Comparison of ENCODE assay signal across 8 cellular contexts in genomic region chr9:94623253-94623652, GRCh38. TPM values are rescaled to one million over a fixed set of nuclear protein-coding genes. Genes with fewer than 3 reads are reported as not detected.
A peak's percentile ranks its signal among the peaks of the same experiment; 100 is the strongest.
DNase-seq lines count a peak whose midpoint lies in the region; ATAC-seq and TF ChIP-seq lines count a peak whose summit lies in the region.

No MANE protein-coding gene starts in this region.

- no peaks in the 10 kb centered on the region for H3K27me3 ChIP-seq in BE2C

- no peaks in the 10 kb centered on the region for H3K36me3 ChIP-seq in BE2C

- H3K4me1 ChIP-seq in BE2C, result no peaks in the 10 kb centered on the region

- DNase-seq in BE2C, result peak; percentile 78
- peak; percentile 14 for DNase-seq in SHP77 treated with DMSO at 0.1 percent for 48 hours (lab: John Stamatoyannopoulos, UW)
- peak; percentile 29 for DNase-seq in germinal center (ENCODE audit: low spot score)
- DNase-seq in foreskin melanocyte, result no peak

- no peak overlapping the region for H3K4me3 ChIP-seq in BE2C (ENCODE audit: low read depth, low read length)

- no peaks in the 10 kb centered on the region for H3K9me3 ChIP-seq in BE2C

- TF ChIP-seq POLR2A in GM18505 (IDR thresholded peaks at IDR 0.05; ENCODE audit: borderline replicate concordance, extremely low read depth, insufficient read depth, insufficient read length), result no peak

- TF ChIP-seq CTCF in BE2C (IDR thresholded peaks at IDR 0.05; ENCODE audit: low read depth, low read length), result peak; percentile 75

- ATAC-seq in GM19351 (IDR thresholded peaks at IDR 0.05; ENCODE audit: unreplicated experiment) (peak; percentile 60), GM18505 (IDR thresholded peaks at IDR 0.05; ENCODE audit: unreplicated experiment) (no peak), HG03135 (IDR thresholded peaks at IDR 0.05; ENCODE audit: unreplicated experiment) (no peak), esophagus mucosa (no peak)

RNA-seq across cellular contexts. Expression of gene FBP1, which starts 16.1 kb away (rescaled TPM):
- polyA plus RNA-seq in BE2C (2012; ENCODE audit: insufficient read depth, insufficient read length, low read depth), result not detected
- 1.2 TPM for total RNA-seq in esophagus mucosa

RNA-seq across cellular contexts. Expression of gene FBP2, which starts 29.6 kb away (rescaled TPM):
- 2.2 TPM for polyA plus RNA-seq in BE2C (2012; ENCODE audit: insufficient read depth, insufficient read length, low read depth)
- total RNA-seq in esophagus mucosa, result not detected
